10 cellular contexts compared by ENCODE assay signal in genomic region chr2:186641132-186641806, GRCh38. TPM values are rescaled to one million over a fixed set of nuclear protein-coding genes. Genes with fewer than 3 reads are reported as not detected.
A peak's percentile ranks its signal among the peaks of the same experiment; 100 is the strongest.
DNase-seq lines count a peak whose midpoint lies in the region; ATAC-seq and TF ChIP-seq lines count a peak whose summit lies in the region.
"Had no signal": no experiment of that assay in that cellular context is flagged by ENCODE, and none has a peak within 500 bp of the region (broad histone marks: within the 10 kb centered on the region; RNA-seq: fewer than 3 reads in every experiment).

No MANE protein-coding gene starts in this region.

- H3K4me1 Mint-ChIP-seq in activated CD4-positive, alpha-beta T cell treated with anti-CD3 and anti-CD28 coated beads for 36 hours: peaks cover 30% of the 10 kb centered on the region

- CTCF ChIA-PET in activated CD4-positive, alpha-beta T cell treated with anti-CD3 and anti-CD28 coated beads for 36 hours (lab: Charles Lee): interaction anchor here (0.6 to 3.7 kb wide), 12 partner anchors 9 to 1376 kb away, joined by 3 to 70 read pairs (median 4); partner anchors contain the start of genes ITGAV and ZC3H15
- CTCF ChIA-PET in GM10248 (lab: Yijun Ruan, JAX): interaction anchor here (0.6 to 6.1 kb wide), 26 partner anchors 8 to 155 kb away, joined by 3 to 80 read pairs (median 4); partner anchors contain the start of genes ITGAV and ZC3H15

- H3K36me3 ChIP-seq in OCI-LY3 (replicated peaks; ENCODE audit: low read depth, low read length): no peaks in the 10 kb centered on the region
- H3K36me3 ChIP-seq in osteoblast (ENCODE audit: insufficient read depth, low read length): peaks cover 60% of the 10 kb centered on the region
- H3K36me3 ChIP-seq in spleen: peaks cover 0 to 76% (median 18%) of the 10 kb centered on the region in 6 donors

- no peak overlapping the region for H3K9ac ChIP-seq in OCI-LY3 (ENCODE audit: low read length)

- ATAC-seq in activated CD4-positive, alpha-beta T cell treated with anti-CD3 and anti-CD28 coated beads for 36 hours: peak; percentile 27
- ATAC-seq in HG02763 (IDR thresholded peaks at IDR 0.05; ENCODE audit: unreplicated experiment): peak; percentile 10

- 72 to 81% (median 76%) methylated on average over 4 of the region's 4 CpGs for WGBS in spleen, 5 donors

- no peak overlapping the region for H2AFZ ChIP-seq in OCI-LY3 (ENCODE audit: low read depth, low read length)
- H2AFZ ChIP-seq in osteoblast (ENCODE audit: low read length): no peak overlapping the region

- H3K27me3 Mint-ChIP-seq in activated CD4-positive, alpha-beta T cell treated with anti-CD3 and anti-CD28 coated beads for 36 hours: no peaks in the 10 kb centered on the region

- TF ChIP-seq CTCF in OCI-LY3 (IDR thresholded peaks at IDR 0.05; ENCODE audit: low read depth, low read length) (no peak), osteoblast (IDR thresholded peaks at IDR 0.05; ENCODE audit: extremely low read depth, low read depth, low read length) (no peak), GM10248 (IDR thresholded peaks at IDR 0.05; ENCODE audit: control extremely low read depth, extremely low read depth, low read depth, missing control alignments) (no peak), spleen (IDR thresholded peaks at IDR 0.05 in 8 of 11, conservative IDR thresholded peaks at IDR 0.05 in 3 of 11) (no peak)

- H3K9me3 Mint-ChIP-seq in activated CD4-positive, alpha-beta T cell treated with anti-CD3 and anti-CD28 coated beads for 36 hours (ENCODE audit: low read depth): no peaks in the 10 kb centered on the region

- POLR2A ChIA-PET in activated CD4-positive, alpha-beta T cell treated with anti-CD3 and anti-CD28 coated beads for 36 hours (lab: Charles Lee): interaction anchor here (0.7 kb wide), 1 partner anchor 156 kb away, joined by 3 read pairs; no protein-coding TSS in a partner anchor
- POLR2A ChIA-PET in GM10248 (lab: Yijun Ruan, JAX): no interaction called here

- no peak overlapping the region for H3K27ac Mint-ChIP-seq in activated CD4-positive, alpha-beta T cell treated with anti-CD3 and anti-CD28 coated beads for 36 hours

- H3K4me3 ChIP-seq in OCI-LY3 (ENCODE audit: low read length) (no peak overlapping the region), osteoblast (ENCODE audit: insufficient read depth, low read length) (no peak overlapping the region), spleen (no peak overlapping the region)

- H3K27ac ChIP-seq in OCI-LY3 (ENCODE audit: low read length) (peak overlapping the region; percentile 14; the same call in 1 of the 2 replicates), osteoblast (ENCODE audit: low read depth, low read length) (no peak overlapping the region), spleen (peak overlapping the region in 1 of 8 donors; percentile 6)

- peaks cover 20% of the 10 kb centered on the region for H3K4me1 ChIP-seq in OCI-LY3 (ENCODE audit: low read length)
- H3K4me1 ChIP-seq in osteoblast (ENCODE audit: insufficient read depth, low read length): peaks cover 17% of the 10 kb centered on the region
- peaks cover 0 to 21% (median 0%) of the 10 kb centered on the region in 6 donors for H3K4me1 ChIP-seq in spleen

- H3K9me3 ChIP-seq in OCI-LY3 (ENCODE audit: insufficient read depth, low read length) (no peaks in the 10 kb centered on the region), osteoblast (ENCODE audit: low read depth, low read length) (no peaks in the 10 kb centered on the region), spleen (no peaks in the 10 kb centered on the region)

- H3K27me3 ChIP-seq in OCI-LY3 (ENCODE audit: low read depth, low read length) (no peaks in the 10 kb centered on the region), osteoblast (ENCODE audit: insufficient read depth, low read length) (no peaks in the 10 kb centered on the region), spleen (replicated peaks in 1 of 7) (no peaks in the 10 kb centered on the region)

- H3K4me2 ChIP-seq in OCI-LY3 (ENCODE audit: low read length) (no peak overlapping the region), osteoblast (ENCODE audit: insufficient read depth, low read length) (no peak overlapping the region)

- H3K36me3 Mint-ChIP-seq in activated CD4-positive, alpha-beta T cell treated with anti-CD3 and anti-CD28 coated beads for 36 hours (ENCODE audit: low read depth): peaks cover 14% of the 10 kb centered on the region

- intact Hi-C loops in activated CD4-positive, alpha-beta T cell treated with anti-CD3 and anti-CD28 coated beads for 36 hours (cut with DNase I, micrococcal nuclease): loop anchor here (1.0 to 10.0 kb wide), 5 partner anchors 50 to 376 kb away; partner anchors contain the start of genes ITGAV (in 2 of the 2) and ZC3H15 (in 2 of the 2)
- intact Hi-C loops in spleen (cut with DNase I; ENCODE audit: low total_unique reads): loop anchor here (5.0 kb wide), 1 partner anchor 139 kb away; no protein-coding TSS in a partner anchor

- H3K4me3 Mint-ChIP-seq in activated CD4-positive, alpha-beta T cell treated with anti-CD3 and anti-CD28 coated beads for 36 hours: no peak overlapping the region

- no peaks in the 10 kb centered on the region for H3K79me2 ChIP-seq in OCI-LY3 (ENCODE audit: low read length)
- no peaks in the 10 kb centered on the region for H3K79me2 ChIP-seq in osteoblast (ENCODE audit: insufficient read depth, low read length)

- DNase-seq in activated CD4-positive, alpha-beta T cell treated with anti-CD3 and anti-CD28 coated beads for 36 hours: no peak
- DNase-seq in activated CD4-positive, alpha-beta T cell treated with anti-CD3 and anti-CD28 coated beads for 1 hour: no peak
- peak; percentile 68 for DNase-seq in osteoblast (ENCODE audit: insufficient read length, low spot score, missing footprints)
- no peak for DNase-seq in GM10248 (ENCODE audit: extremely low spot score)
- no peak for DNase-seq in spleen
- no peak for DNase-seq in NCI-H774 (lab: John Stamatoyannopoulos, UW)
- DNase-seq: 8988T; activated CD4-positive, CD25-positive, alpha-beta regulatory T cell had no signal

- H4K20me1 ChIP-seq in OCI-LY3 (ENCODE audit: insufficient read depth, low read length) (no peaks in the 10 kb centered on the region), osteoblast (ENCODE audit: insufficient read depth, low read length) (no peaks in the 10 kb centered on the region)

- TF ChIP-seq POLR2A in spleen (IDR thresholded peaks at IDR 0.05): no peak

RNA-seq across cellular contexts. Expression of gene ITGAV, which starts 51.4 kb away (rescaled TPM):
- total RNA-seq in activated CD4-positive, alpha-beta T cell treated with anti-CD3 and anti-CD28 coated beads for 36 hours: 1 to 10 TPM; 5.1 to 6.0 TPM
- total RNA-seq in osteoblast (311 and 354 TPM in 2 replicates), spleen (10 to 100 TPM; 51.1 to 85.4 (median 65.5) TPM)
- polyA plus RNA-seq in spleen: 10 to 100 TPM in 1 of 3 donors, 1 to 10 TPM in 2; 5.6 to 10.3 (median 9.5) TPM

RNA-seq across cellular contexts. Expression of gene FAM171B, which starts 52.6 kb away (rescaled TPM):
- under 1 TPM; 0.43 to 0.58 TPM for total RNA-seq in activated CD4-positive, alpha-beta T cell treated with anti-CD3 and anti-CD28 coated beads for 36 hours
- total RNA-seq in osteoblast (40.5 and 46.9 TPM in 2 replicates), spleen (1 to 10 TPM; 3.2 to 6.4 (median 5.0) TPM)
- under 1 TPM; 0.33 to 0.51 (median 0.35) TPM for polyA plus RNA-seq in spleen

Comparison
In these comparisons a context has a peak if more than half of its experiments do, and no peak if none do; other contexts are left out.
1. RNA of gene ITGAV, which starts 51.4 kb away (total RNA-seq): 311 to 354 TPM in osteoblast and 51.1 to 85.4 TPM in spleen; 5.1 to 6.0 TPM in activated CD4-positive, alpha-beta T cell treated with anti-CD3 and anti-CD28 coated beads for 36 hours; every median in the first group is over 4 times any median in the second.